ENCODE assay signal across 16 cellular contexts in genomic region chr2:222479855-222480254, GRCh38. TPM values are rescaled to one million over a fixed set of nuclear protein-coding genes. Genes with fewer than 3 reads are reported as not detected.
DNase-seq lines count a peak whose midpoint lies in the region; ATAC-seq lines count a peak whose summit lies in the region.
"Had no signal": no experiment of that assay in that cellular context is flagged by ENCODE, and none has a peak within 500 bp of the region (broad histone marks: within the 10 kb centered on the region; RNA-seq: fewer than 3 reads in every experiment).

No MANE protein-coding gene starts in this region.

- H3K27ac Mint-ChIP-seq in activated T-helper 17 cell treated with anti-CD3 and anti-CD28 coated beads, Interleukin-2, amount 50 U/mL, for 72 hours = no peak overlapping the region
- H3K27ac Mint-ChIP-seq: CD4-positive, alpha-beta memory T cell had no signal

- no peaks in the 10 kb centered on the region for H3K27me3 Mint-ChIP-seq in activated T-helper 17 cell treated with anti-CD3 and anti-CD28 coated beads, Interleukin-2, amount 50 U/mL, for 72 hours
- H3K27me3 Mint-ChIP-seq: CD4-positive, alpha-beta memory T cell had no signal

- H3K4me1 Mint-ChIP-seq in activated T-helper 17 cell treated with anti-CD3 and anti-CD28 coated beads, Interleukin-2, amount 50 U/mL, for 72 hours = peaks cover 7% of the 10 kb centered on the region

- H3K36me3 Mint-ChIP-seq in activated T-helper 17 cell treated with anti-CD3 and anti-CD28 coated beads, Interleukin-2, amount 50 U/mL, for 72 hours (ENCODE audit: low read depth) = peaks cover 75% of the 10 kb centered on the region

- H3K9me3 Mint-ChIP-seq in activated T-helper 17 cell treated with anti-CD3 and anti-CD28 coated beads, Interleukin-2, amount 50 U/mL, for 72 hours = no peaks in the 10 kb centered on the region
- H3K9me3 Mint-ChIP-seq: CD4-positive, alpha-beta memory T cell had no signal

- DNase-seq in COLO829 (ENCODE audit: low spot score) = peak; percentile 53
- peak; percentile 8 for DNase-seq in LHCN-M2 (ENCODE audit: low read depth)
- DNase-seq in kidney glomerular epithelial cell (lab: John Stamatoyannopoulos, UW) = peak; percentile 5
- no peak for DNase-seq in NCI-H2171 (lab: John Stamatoyannopoulos, UW)
- DNase-seq: BE2C; CD4-positive, alpha-beta memory T cell; HCEC 1CT; NCI-H1417; NCI-H1930; NCI-H2171 treated with DMSO at 0.1 percent for 48 hours; NCI-H510A; T-helper 1 cell had no signal

- H3K4me3 Mint-ChIP-seq in activated T-helper 17 cell treated with anti-CD3 and anti-CD28 coated beads, Interleukin-2, amount 50 U/mL, for 72 hours = peak overlapping the region; percentile 35
- H3K4me3 Mint-ChIP-seq: CD4-positive, alpha-beta memory T cell had no signal

- ATAC-seq in activated T-helper 17 cell treated with anti-CD3 and anti-CD28 coated beads, Interleukin-2, amount 50 U/mL, for 72 hours (replicated peaks) = no peak
- no peak for ATAC-seq in GM19467 (IDR thresholded peaks at IDR 0.05; ENCODE audit: unreplicated experiment)
- no peak for ATAC-seq in GM18867 (IDR thresholded peaks at IDR 0.05; ENCODE audit: unreplicated experiment)
- ATAC-seq in HG03280 (IDR thresholded peaks at IDR 0.05; ENCODE audit: unreplicated experiment) = no peak

RNA-seq across cellular contexts. Expression of gene SGPP2, which starts 55.5 kb away (rescaled TPM):
- total RNA-seq in LHCN-M2 (2014; rRNA removed) = not detected in 2 replicates
- polyA plus RNA-seq in LHCN-M2 (2012) = 0.07 TPM
- total RNA-seq in activated T-helper 17 cell treated with anti-CD3 and anti-CD28 coated beads, Interleukin-2, amount 50 U/mL, for 72 hours = 10 to 100 TPM in 1 of 2 donors, 1 to 10 TPM in 1; 3.0 to 17.0 TPM
